Comparison of ENCODE assay signal across 9 cellular contexts in genomic region chr2:36964496-36965058, GRCh38. TPM values are rescaled to one million over a fixed set of nuclear protein-coding genes. Genes with fewer than 3 reads are reported as not detected.
DNase-seq lines count a peak whose midpoint lies in the region; ATAC-seq and TF ChIP-seq lines count a peak whose summit lies in the region.
"Had no signal": no experiment of that assay in that cellular context is flagged by ENCODE, and none has a peak within 500 bp of the region (broad histone marks: within the 10 kb centered on the region; RNA-seq: fewer than 3 reads in every experiment).

No MANE protein-coding gene starts in this region.

- DNase-seq in T-helper 2 cell treated with Interferon-gamma antibody and Interleukin-4, amounts not matched to agents 5 μg/mL and 100 μg/mL, for 36 hours (ENCODE audit: low spot score), result no peak
- DNase-seq in T-helper 2 cell (no peak), T-cell (no peak), fibroblast of peridontal ligament (ENCODE audit: extremely low read depth) (peak; percentile 10), iPS-NIHi11 (ENCODE audit: low spot score) (no peak), putamen (ENCODE audit: low spot score) (no peak)
- DNase-seq: substantia nigra had no signal

- CTCF ChIA-PET in T-cell (lab: Charles Lee), result no interaction called here

- TF ChIP-seq POLR2A in GM18505 (IDR thresholded peaks at IDR 0.05; ENCODE audit: borderline replicate concordance, extremely low read depth, insufficient read depth, insufficient read length), result no peak

- H3K9me3 Mint-ChIP-seq in T-helper 2 cell treated with Interferon-gamma antibody and Interleukin-4, amounts not matched to agents 5 μg/mL and 100 μg/mL, for 36 hours, result no peaks in the 10 kb centered on the region
- no peaks in the 10 kb centered on the region for H3K9me3 Mint-ChIP-seq in T-cell

- POLR2A ChIA-PET in T-cell (lab: Charles Lee), result interaction anchor here in 1 of 2 donors (0.5 kb wide), 1 partner anchor 1788 kb away, joined by 6 read pairs; no protein-coding TSS in a partner anchor

- H3K4me2 ChIP-seq in skeletal muscle satellite cell (ENCODE audit: low read length), result peak overlapping the region; percentile 98

- peak overlapping the region; percentile 93 for H3K9ac ChIP-seq in skeletal muscle satellite cell (ENCODE audit: low read depth, low read length)

- peaks cover 15% of the 10 kb centered on the region for H3K36me3 Mint-ChIP-seq in T-helper 2 cell treated with Interferon-gamma antibody and Interleukin-4, amounts not matched to agents 5 μg/mL and 100 μg/mL, for 36 hours (ENCODE audit: low read depth)
- peaks cover 4% of the 10 kb centered on the region for H3K36me3 Mint-ChIP-seq in T-cell

- ATAC-seq in T-cell (replicated peaks in 1 of 4), result no peak
- ATAC-seq in GM18505 (IDR thresholded peaks at IDR 0.05; ENCODE audit: unreplicated experiment), result no peak

- H3K27me3 Mint-ChIP-seq in T-helper 2 cell treated with Interferon-gamma antibody and Interleukin-4, amounts not matched to agents 5 μg/mL and 100 μg/mL, for 36 hours (ENCODE audit: low read depth), result no peaks in the 10 kb centered on the region
- H3K27me3 Mint-ChIP-seq in T-cell, result no peaks in the 10 kb centered on the region

- H3K4me1 Mint-ChIP-seq in T-helper 2 cell treated with Interferon-gamma antibody and Interleukin-4, amounts not matched to agents 5 μg/mL and 100 μg/mL, for 36 hours (ENCODE audit: low read depth), result peaks cover 55% of the 10 kb centered on the region
- peaks cover 64 to 75% (median 66%) of the 10 kb centered on the region in 3 donors for H3K4me1 Mint-ChIP-seq in T-cell

- no peaks in the 10 kb centered on the region for H3K27me3 ChIP-seq in skeletal muscle satellite cell (ENCODE audit: control insufficient read depth, insufficient read depth, low read length)

- peak overlapping the region; percentile 84 for H3K4me3 ChIP-seq in skeletal muscle satellite cell (ENCODE audit: low read length)

- peak overlapping the region; percentile 1 for H3K27ac Mint-ChIP-seq in T-helper 2 cell treated with Interferon-gamma antibody and Interleukin-4, amounts not matched to agents 5 μg/mL and 100 μg/mL, for 36 hours
- peak overlapping the region in 1 of 2 donors; percentile 22 for H3K27ac Mint-ChIP-seq in T-cell

- no peaks in the 10 kb centered on the region for H3K36me3 ChIP-seq in skeletal muscle satellite cell (ENCODE audit: insufficient read depth, low read length)

- peak overlapping the region; percentile 97 for H3K4me3 Mint-ChIP-seq in T-helper 2 cell treated with Interferon-gamma antibody and Interleukin-4, amounts not matched to agents 5 μg/mL and 100 μg/mL, for 36 hours
- peak overlapping the region; percentile 93 to 99 (median 95) for H3K4me3 Mint-ChIP-seq in T-cell

- H3K4me1 ChIP-seq in skeletal muscle satellite cell (ENCODE audit: control insufficient read depth, insufficient read depth, low read length), result peaks cover 13% of the 10 kb centered on the region

- H3K9me3 ChIP-seq in skeletal muscle satellite cell (replicated peaks; ENCODE audit: low read length), result no peaks in the 10 kb centered on the region

RNA-seq across cellular contexts. Expression of gene STRN, which starts 1.8 kb away (rescaled TPM):
- total RNA-seq in T-cell, result 10 to 100 TPM; 27.8 to 31.5 (median 28.6) TPM
- total RNA-seq in skeletal muscle satellite cell (2012; rRNA removed), result 13.4 and 14.9 TPM in 2 replicates
